10 cellular contexts compared by ENCODE assay signal in genomic region chr4:123699823-123700822, GRCh38.
A peak's percentile ranks its signal among the peaks of the same experiment; 100 is the strongest.
DNase-seq lines count a peak whose midpoint lies in the region; ATAC-seq and TF ChIP-seq lines count a peak whose summit lies in the region.
"Had no signal": no experiment of that assay in that cellular context is flagged by ENCODE, and none has a peak within 500 bp of the region (broad histone marks: within the 10 kb centered on the region; RNA-seq: fewer than 3 reads in every experiment).

No MANE protein-coding gene starts in this region.

- H4K20me1 ChIP-seq in smooth muscle cell (ENCODE audit: low read depth), result no peaks in the 10 kb centered on the region

- peak overlapping the region; percentile 22 for H3K27ac ChIP-seq in caudate nucleus (ENCODE audit: low read depth, low read length)
- H3K27ac ChIP-seq in smooth muscle cell (ENCODE audit: low read depth), result peak overlapping the region; percentile 92

- peak overlapping the region; percentile 85 for H3K4me3 Mint-ChIP-seq in HFFc6

- peak overlapping the region; percentile 11 for H3K4me3 ChIP-seq in smooth muscle cell

- no peaks in the 10 kb centered on the region for H3K79me2 ChIP-seq in smooth muscle cell (ENCODE audit: low read depth)

- ATAC-seq in GM18517 (IDR thresholded peaks at IDR 0.05; ENCODE audit: unreplicated experiment) (no peak), HG02973 (IDR thresholded peaks at IDR 0.05; ENCODE audit: unreplicated experiment) (no peak)

- DNase-seq in HFFc6 (peak; percentile 93), caudate nucleus (lab: John Stamatoyannopoulos, UW) (peak in 17 of 61 donors; percentile 0 to 29 (median 15)), islet precursor cell (peak; percentile 57), smooth muscle cell (lab: John Stamatoyannopoulos, UW; ENCODE audit: unreplicated experiment) (no peak), DMS53 (lab: John Stamatoyannopoulos, UW) (no peak), NCI-H345 treated with DMSO at 0.1 percent for 48 hours (lab: John Stamatoyannopoulos, UW; ENCODE audit: unreplicated experiment) (no peak)
- DNase-seq: activated CD4-positive, alpha-beta T cell treated with anti-CD3 and anti-CD28 coated beads, Interleukin-2, amount 50 U/mL, for 1 hour; NCI-H146 had no signal

- no peaks in the 10 kb centered on the region for H3K9me3 Mint-ChIP-seq in HFFc6

- peaks cover 4% of the 10 kb centered on the region for H3K36me3 Mint-ChIP-seq in HFFc6 (ENCODE audit: low read depth)

- no peak for TF ChIP-seq CTCF in HFFc6 (IDR thresholded peaks at IDR 0.05)
- TF ChIP-seq CTCF in smooth muscle cell (IDR thresholded peaks at IDR 0.05; ENCODE audit: borderline replicate concordance, insufficient read depth, poor library complexity, severe bottlenecking), result no peak

- peak overlapping the region; percentile 83 for H2AFZ ChIP-seq in smooth muscle cell (ENCODE audit: low read depth)

- no peaks in the 10 kb centered on the region for H3K27me3 ChIP-seq in smooth muscle cell (ENCODE audit: low read depth)

- WGBS in smooth muscle cell (ENCODE audit: low lambda C conversion rate), result 4% methylated on average over 7 of the region's 7 CpGs

- no peaks in the 10 kb centered on the region for H3K36me3 ChIP-seq in smooth muscle cell (ENCODE audit: low read depth)

- no peaks in the 10 kb centered on the region; the same call in 1 of the 2 replicates for H3K27me3 Mint-ChIP-seq in HFFc6 (ENCODE audit: insufficient read depth)

- peaks cover 9% of the 10 kb centered on the region for H3F3A ChIP-seq in smooth muscle cell (ENCODE audit: low read depth)

- H3K9ac ChIP-seq in smooth muscle cell (ENCODE audit: low read depth), result peak overlapping the region; percentile 67

- H3K4me1 ChIP-seq in smooth muscle cell (ENCODE audit: low read depth), result peaks cover 5% of the 10 kb centered on the region

- H3K4me2 ChIP-seq in smooth muscle cell, result peak overlapping the region; percentile 81

- H3K4me1 Mint-ChIP-seq in HFFc6 (ENCODE audit: low read depth), result peaks cover 36% of the 10 kb centered on the region

- H3K9me3 ChIP-seq in smooth muscle cell (replicated peaks; ENCODE audit: low read depth), result no peaks in the 10 kb centered on the region

- H3K27ac Mint-ChIP-seq in HFFc6, result peak overlapping the region; percentile 99

Comparison
In these comparisons a context has a peak if more than half of its experiments do, and no peak if none do; other contexts are left out.
1. DNase-seq: peak in HFFc6 (single experiment) and islet precursor cell (single experiment); none in smooth muscle cell (single experiment), DMS53 (single experiment) and NCI-H345 treated with DMSO at 0.1 percent for 48 hours (single experiment).